Comparison of ENCODE assay signal across 16 cellular contexts in the genomic region with DNA sequence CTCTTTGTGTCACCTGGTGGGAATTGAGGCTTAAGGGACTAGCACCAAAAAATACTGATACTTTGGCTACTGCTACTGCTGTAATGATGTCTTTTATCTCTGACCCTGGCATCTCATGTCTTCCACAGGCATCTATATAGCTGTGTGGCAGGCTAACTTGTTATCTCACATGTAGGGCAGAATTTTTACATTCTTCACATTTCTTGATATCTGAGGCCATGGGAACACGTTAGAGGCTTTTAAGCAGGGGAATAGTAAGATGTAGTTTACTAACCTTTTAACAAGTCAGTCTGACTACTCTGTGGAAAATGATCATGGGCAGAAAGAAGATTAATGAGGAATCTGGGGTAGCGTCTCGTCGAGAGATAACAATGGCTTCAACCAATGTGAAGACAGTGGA.
DNase-seq lines count a peak whose midpoint lies in the region; ATAC-seq and TF ChIP-seq lines count a peak whose summit lies in the region.
"Had no signal": no experiment of that assay in that cellular context is flagged by ENCODE, and none has a peak within 500 bp of the region (broad histone marks: within the 10 kb centered on the region; RNA-seq: fewer than 3 reads in every experiment).

No MANE protein-coding gene starts in this region.

- H3K27me3 ChIP-seq in breast epithelium, result no peaks in the 10 kb centered on the region
- no peaks in the 10 kb centered on the region for H3K27me3 ChIP-seq in psoas muscle (ENCODE audit: insufficient read depth in 3 of 3, low read length in 2 of 3)
- H3K27me3 ChIP-seq: BLaER1 had no signal

- BruUV-seq in MCF 10A (replicated peaks; lab: Mats Ljungman, UMichigan), result no TSS peak

- H3K27ac ChIP-seq in breast epithelium (no peak overlapping the region), psoas muscle (no peak overlapping the region)
- H3K27ac ChIP-seq: 22Rv1, A549, BLaER1 had no signal

- H3K27me3 Mint-ChIP-seq in MCF 10A (ENCODE audit: insufficient read depth, unreplicated experiment) (no peaks in the 10 kb centered on the region), memory B cell (no peaks in the 10 kb centered on the region)
- no peaks in the 10 kb centered on the region for H3K27me3 Mint-ChIP-seq in stimulated activated naive B cell treated with anti-CD40 and anti-IgM and Interleukin-4, amounts not matched to agents 10 μg/mL and 1 μg/mL and 100 μg/mL, for 72 hours
- H3K27me3 Mint-ChIP-seq: CD4-positive, alpha-beta memory T cell had no signal

- no peak for TF ChIP-seq POLR2A in breast epithelium (IDR thresholded peaks at IDR 0.05)

- H3K27ac Mint-ChIP-seq in MCF 10A (ENCODE audit: low read depth, unreplicated experiment) (peak overlapping the region; percentile 2), memory B cell (peak overlapping the region; percentile 16)
- peak overlapping the region; percentile 38 for H3K27ac Mint-ChIP-seq in stimulated activated naive B cell treated with anti-CD40 and anti-IgM and Interleukin-4, amounts not matched to agents 10 μg/mL and 1 μg/mL and 100 μg/mL, for 72 hours
- H3K27ac Mint-ChIP-seq: H9 had no signal

- intact Hi-C loops in MCF 10A (cut with micrococcal nuclease) (loop anchor here (2.0 to 5.0 kb wide), 2 partner anchors 263 to 347 kb away; no protein-coding TSS in a partner anchor), breast epithelium (cut with DNase I; ENCODE audit: low total_unique reads) (no loop called here), psoas muscle (cut with DNase I) (no loop called here)

- H3K36me3 Mint-ChIP-seq in MCF 10A (ENCODE audit: insufficient read depth, unreplicated experiment) (peaks cover 5% of the 10 kb centered on the region), memory B cell (peaks cover 9% of the 10 kb centered on the region)
- peaks cover 32 to 50% of the 10 kb centered on the region in 2 donors for H3K36me3 Mint-ChIP-seq in stimulated activated naive B cell treated with anti-CD40 and anti-IgM and Interleukin-4, amounts not matched to agents 10 μg/mL and 1 μg/mL and 100 μg/mL, for 72 hours

- POLR2A ChIA-PET in MCF 10A (lab: Yijun Ruan, JAX), result interaction anchor here (0.6 to 2.5 kb wide), 2 partner anchors 31 to 84 kb away, joined by 3 to 34 read pairs; partner anchors contain the start of gene SIPA1L1

- no peak for TF ChIP-seq CTCF in MCF 10A (IDR thresholded peaks at IDR 0.05; ENCODE audit: unreplicated experiment)
- TF ChIP-seq CTCF in breast epithelium (IDR thresholded peaks at IDR 0.05), result no peak
- no peak for TF ChIP-seq CTCF in psoas muscle (IDR thresholded peaks at IDR 0.05)

- no peaks in the 10 kb centered on the region for H3K9me3 Mint-ChIP-seq in MCF 10A (ENCODE audit: unreplicated experiment)
- H3K9me3 Mint-ChIP-seq in memory B cell, result no peaks in the 10 kb centered on the region
- H3K9me3 Mint-ChIP-seq in stimulated activated naive B cell treated with anti-CD40 and anti-IgM and Interleukin-4, amounts not matched to agents 10 μg/mL and 1 μg/mL and 100 μg/mL, for 72 hours, result no peaks in the 10 kb centered on the region
- H3K9me3 Mint-ChIP-seq: CD14-positive monocyte, H9 had no signal

- no peaks in the 10 kb centered on the region for H3K36me3 ChIP-seq in breast epithelium
- H3K36me3 ChIP-seq in psoas muscle (ENCODE audit: insufficient read depth in 1 of 2, low read depth in 1 of 2), result no peaks in the 10 kb centered on the region
- H3K36me3 ChIP-seq: BLaER1 had no signal

- H3K4me3 ChIP-seq in breast epithelium, result no peak overlapping the region
- H3K4me3 ChIP-seq in psoas muscle, result no peak overlapping the region
- H3K4me3 ChIP-seq: A549, BLaER1 had no signal

- DNase-seq in MCF 10A (ENCODE audit: unreplicated experiment) (no peak), breast epithelium (ENCODE audit: low spot score in 2 of 2) (no peak), memory B cell (ENCODE audit: low spot score in 2 of 2) (no peak), psoas muscle (no peak), OCI-M1 (lab: John Stamatoyannopoulos, UW) (no peak), RPMI8226 (no peak)
- DNase-seq in stimulated activated naive B cell treated with anti-CD40 and anti-IgM and Interleukin-4, amounts not matched to agents 10 μg/mL and 1 μg/mL and 100 μg/mL, for 72 hours, result no peak
- DNase-seq: CD4-positive, alpha-beta memory T cell; DMS153; DMS79; GF-D8; H9 had no signal

- no peaks in the 10 kb centered on the region for H3K9me3 ChIP-seq in breast epithelium
- no peaks in the 10 kb centered on the region for H3K9me3 ChIP-seq in psoas muscle
- H3K9me3 ChIP-seq: A549 had no signal

- no peak overlapping the region for H3K4me3 Mint-ChIP-seq in MCF 10A (ENCODE audit: unreplicated experiment)
- H3K4me3 Mint-ChIP-seq in memory B cell, result no peak overlapping the region
- no peak overlapping the region for H3K4me3 Mint-ChIP-seq in stimulated activated naive B cell treated with anti-CD40 and anti-IgM and Interleukin-4, amounts not matched to agents 10 μg/mL and 1 μg/mL and 100 μg/mL, for 72 hours
- H3K4me3 Mint-ChIP-seq: CD14-positive monocyte; CD4-positive, alpha-beta memory T cell; H9 had no signal

- no peak for ATAC-seq in memory B cell (ENCODE audit: low read depth)
- no peak for ATAC-seq in stimulated activated naive B cell treated with anti-CD40 and anti-IgM and Interleukin-4, amounts not matched to agents 10 μg/mL and 1 μg/mL and 100 μg/mL, for 72 hours (replicated peaks)
- no peak for ATAC-seq in psoas muscle
- ATAC-seq: A549 had no signal

- peaks cover 2% of the 10 kb centered on the region for H3K4me1 Mint-ChIP-seq in MCF 10A (ENCODE audit: insufficient read depth, unreplicated experiment)
- peaks cover 18% of the 10 kb centered on the region for H3K4me1 Mint-ChIP-seq in memory B cell
- peaks cover 36 to 71% of the 10 kb centered on the region in 2 donors for H3K4me1 Mint-ChIP-seq in stimulated activated naive B cell treated with anti-CD40 and anti-IgM and Interleukin-4, amounts not matched to agents 10 μg/mL and 1 μg/mL and 100 μg/mL, for 72 hours

- H3K4me1 ChIP-seq in breast epithelium (no peaks in the 10 kb centered on the region), psoas muscle (no peaks in the 10 kb centered on the region)
- H3K4me1 ChIP-seq: A549, BLaER1 had no signal

- CTCF ChIA-PET in MCF 10A (lab: Yijun Ruan, JAX), result interaction anchor here (0.7 to 3.5 kb wide), 5 partner anchors 50 to 318 kb away, joined by 3 to 37 read pairs (median 8); no protein-coding TSS in a partner anchor

- 91 to 93% (median 91%) methylated on average over 4 of the region's 4 CpGs for WGBS in psoas muscle, 3 donors
